ENCODE assay signal across 1 cellular context in the genomic region with DNA sequence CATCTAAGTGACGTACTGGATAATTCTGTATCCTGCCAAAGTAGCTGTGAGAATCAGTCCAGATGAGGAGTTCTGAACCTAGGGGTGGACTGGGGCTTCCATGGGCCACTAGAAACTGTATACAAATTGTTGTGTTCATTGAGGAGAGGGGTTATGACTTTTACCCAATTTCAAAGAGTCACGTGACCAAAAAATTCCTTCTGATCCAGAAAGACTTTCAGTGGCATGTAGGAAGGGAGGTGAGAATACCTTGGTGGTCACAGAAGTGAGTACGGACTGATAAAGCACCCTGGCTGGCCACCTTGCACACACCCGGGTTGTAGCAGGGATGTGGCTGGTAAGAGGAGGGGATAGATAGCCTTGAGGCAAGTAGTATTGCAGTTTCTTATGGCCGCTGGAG.
TF ChIP-seq lines count a peak whose summit lies in the region.

No MANE protein-coding gene starts in this region.

TF ChIP-seq in HepG2, 621 proteins besides CTCF, POLR2A, EP300 and RAD21 (continued from another document):
- TF ChIP-seq, protein P1, sequence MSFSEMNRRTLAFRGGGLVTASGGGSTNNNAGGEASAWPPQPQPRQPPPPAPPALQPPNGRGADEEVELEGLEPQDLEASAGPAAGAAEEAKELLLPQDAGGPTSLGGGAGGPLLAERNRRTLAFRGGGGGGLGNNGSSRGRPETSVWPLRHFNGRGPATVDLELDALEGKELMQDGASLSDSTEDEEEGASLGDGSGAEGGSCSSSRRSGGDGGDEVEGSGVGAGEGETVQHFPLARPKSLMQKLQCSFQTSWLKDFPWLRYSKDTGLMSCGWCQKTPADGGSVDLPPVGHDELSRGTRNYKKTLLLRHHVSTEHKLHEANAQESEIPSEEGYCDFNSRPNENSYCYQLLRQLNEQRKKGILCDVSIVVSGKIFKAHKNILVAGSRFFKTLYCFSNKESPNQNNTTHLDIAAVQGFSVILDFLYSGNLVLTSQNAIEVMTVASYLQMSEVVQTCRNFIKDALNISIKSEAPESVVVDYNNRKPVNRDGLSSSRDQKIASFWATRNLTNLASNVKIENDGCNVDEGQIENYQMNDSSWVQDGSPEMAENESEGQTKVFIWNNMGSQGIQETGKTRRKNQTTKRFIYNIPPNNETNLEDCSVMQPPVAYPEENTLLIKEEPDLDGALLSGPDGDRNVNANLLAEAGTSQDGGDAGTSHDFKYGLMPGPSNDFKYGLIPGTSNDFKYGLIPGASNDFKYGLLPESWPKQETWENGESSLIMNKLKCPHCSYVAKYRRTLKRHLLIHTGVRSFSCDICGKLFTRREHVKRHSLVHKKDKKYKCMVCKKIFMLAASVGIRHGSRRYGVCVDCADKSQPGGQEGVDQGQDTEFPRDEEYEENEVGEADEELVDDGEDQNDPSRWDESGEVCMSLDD (CRISPR knock-in tag; IDR thresholded peaks at IDR 0.05; ENCODE audit: borderline replicate concordance): no peak
- TF ChIP-seq EHMT2 (IDR thresholded peaks at IDR 0.05; ENCODE audit: borderline replicate concordance, low read depth, low read length) (no peak), NR1H2 (CRISPR knock-in tag; IDR thresholded peaks at IDR 0.05; ENCODE audit: borderline replicate concordance, low read depth) (no peak)
